Comparison of ENCODE assay signal across 15 cellular contexts in genomic region chr6:131688286-131688685, GRCh38. TPM values are rescaled to one million over a fixed set of nuclear protein-coding genes. Genes with fewer than 3 reads are reported as not detected.
DNase-seq lines count a peak whose midpoint lies in the region; ATAC-seq and TF ChIP-seq lines count a peak whose summit lies in the region.
"Had no signal": no experiment of that assay in that cellular context is flagged by ENCODE, and none has a peak within 500 bp of the region (broad histone marks: within the 10 kb centered on the region; RNA-seq: fewer than 3 reads in every experiment).

No MANE protein-coding gene starts in this region.

- WGBS in upper lobe of left lung, 2 donors = 83 to 95% methylated on average over 1 of the region's 1 CpG

- no peaks in the 10 kb centered on the region for H3K36me3 ChIP-seq in upper lobe of left lung
- H3K36me3 ChIP-seq: ascending aorta; BLaER1 treated with 17β-estradiol and CSF1 and Interleukin-3, amounts not matched to agents 10 nM and 100 nM; right atrium auricular region had no signal

- H3K4me3 ChIP-seq in upper lobe of left lung = no peak overlapping the region
- H3K4me3 ChIP-seq: ascending aorta; BLaER1 treated with 17β-estradiol and CSF1 and Interleukin-3, amounts not matched to agents 10 nM and 100 nM; K562; right atrium auricular region had no signal

- no peaks in the 10 kb centered on the region for H3K4me1 ChIP-seq in upper lobe of left lung
- H3K4me1 ChIP-seq: ascending aorta, right atrium auricular region had no signal

- no peaks in the 10 kb centered on the region for H3K9me3 ChIP-seq in upper lobe of left lung
- H3K9me3 ChIP-seq: ascending aorta, right atrium auricular region had no signal

- no peak overlapping the region for H3K27ac ChIP-seq in upper lobe of left lung
- H3K27ac ChIP-seq: ascending aorta; BLaER1 treated with 17β-estradiol and CSF1 and Interleukin-3, amounts not matched to agents 10 nM and 100 nM; right atrium auricular region had no signal

- no peak for TF ChIP-seq EP300 in upper lobe of left lung (IDR thresholded peaks at IDR 0.05)

- no peaks in the 10 kb centered on the region for H3K27me3 ChIP-seq in upper lobe of left lung
- H3K27me3 ChIP-seq: ascending aorta, right atrium auricular region had no signal

- in situ Hi-C loops in KBM-7 (cut with MboI; ENCODE audit: low pct_unique_long_range_greater_than_20kb, low sequenced_read_pairs) = loop anchor here (25.0 kb wide), 1 partner anchor 224 kb away; no protein-coding TSS in a partner anchor

- ATAC-seq in GM19324 (IDR thresholded peaks at IDR 0.05; ENCODE audit: low FRiP score, unreplicated experiment) (peak; percentile 41), HG02798 (IDR thresholded peaks at IDR 0.05; ENCODE audit: poor library complexity, unreplicated experiment) (peak; percentile 74), HG03575 (IDR thresholded peaks at IDR 0.05; ENCODE audit: extremely low read depth, insufficient number of reproducible peaks, low FRiP score, unreplicated experiment) (peak; percentile 64), upper lobe of left lung (ENCODE audit: low FRiP score in 2 of 2) (no peak)
- ATAC-seq: esophagus mucosa, K562, left cardiac atrium had no signal

- DNase-seq in CD1c-positive myeloid dendritic cell (ENCODE audit: extremely low spot score) = peak; percentile 36
- no peak for DNase-seq in islet precursor cell
- DNase-seq in KBM-7 = no peak
- DNase-seq in NCI-H2081 treated with DMSO at 0.1 percent for 48 hours (lab: John Stamatoyannopoulos, UW) = no peak
- DNase-seq in upper lobe of left lung = no peak
- DNase-seq: left cardiac atrium, NCI-H510A treated with DMSO at 0.1 percent for 48 hours had no signal

- no peak for TF ChIP-seq CTCF in upper lobe of left lung (IDR thresholded peaks at IDR 0.05)

- no peak for TF ChIP-seq POLR2A in upper lobe of left lung (IDR thresholded peaks at IDR 0.05)

RNA-seq across cellular contexts. Expression of gene OR2A4, which starts 12.9 kb away (rescaled TPM):
- 1 to 10 TPM in 1 of 6 donors, not detected in 5; 5.2 TPM for total RNA-seq in upper lobe of left lung
- total RNA-seq: ascending aorta, esophagus mucosa, K562, left cardiac atrium, right atrium auricular region had no signal

RNA-seq across cellular contexts. Expression of gene CTAGE9, which starts 22.5 kb away (rescaled TPM):
- total RNA-seq in upper lobe of left lung = not detected
- total RNA-seq: ascending aorta, esophagus mucosa, K562, left cardiac atrium, right atrium auricular region had no signal

RNA-seq across cellular contexts. Expression of gene ENPP3, which starts 51.2 kb away (rescaled TPM):
- total RNA-seq in upper lobe of left lung = 1 to 10 TPM in 2 of 6 donors, under 1 TPM in 4; under 0.01 to 2.1 (median 0.39) TPM
- total RNA-seq: ascending aorta had no signal

Comparison
In these comparisons a context has a peak if more than half of its experiments do, and no peak if none do; other contexts are left out.
1. ATAC-seq: peak in GM19324 (single experiment), HG02798 (single experiment) and HG03575 (single experiment); none in upper lobe of left lung (0 of 2).